In the genomic region with DNA sequence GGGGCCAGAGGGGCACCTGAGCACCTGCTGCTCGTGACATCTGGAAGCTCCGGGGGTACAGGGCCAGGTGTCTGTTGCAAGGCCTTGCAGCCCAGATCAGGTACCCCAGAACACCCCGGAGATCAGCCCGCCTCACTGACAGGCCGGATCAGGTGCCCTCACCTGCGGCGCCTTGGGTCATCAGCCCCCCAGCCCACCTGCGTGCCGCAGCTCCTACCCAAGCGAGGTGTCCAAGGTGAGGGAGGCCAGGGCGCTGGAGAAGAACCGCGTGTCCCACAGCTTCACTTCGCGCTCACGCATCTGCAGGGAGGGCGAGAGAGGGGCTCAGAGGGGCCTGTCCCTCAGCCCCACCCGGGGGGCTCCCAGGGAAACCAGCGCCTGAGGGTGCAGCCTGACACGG, we compare ENCODE assay signal across 21 cellular contexts. TPM values are rescaled to one million over a fixed set of nuclear protein-coding genes. Genes with fewer than 3 reads are reported as not detected.
A peak's percentile ranks its signal among the peaks of the same experiment; 100 is the strongest.
DNase-seq lines count a peak whose midpoint lies in the region; ATAC-seq, FAIRE-seq and TF ChIP-seq lines count a peak whose summit lies in the region.
"Had no signal": no experiment of that assay in that cellular context is flagged by ENCODE, and none has a peak within 500 bp of the region (broad histone marks: within the 10 kb centered on the region; RNA-seq: fewer than 3 reads in every experiment).

No MANE protein-coding gene starts in this region.

- H3K9me3 ChIP-seq in HUES64 (ENCODE audit: insufficient read depth, low read depth, low read length) (no peaks in the 10 kb centered on the region), K562 (replicated peaks; ENCODE audit: control insufficient read depth, insufficient read depth, low read depth, low read length) (no peaks in the 10 kb centered on the region), kidney (ENCODE audit: control insufficient read depth in 1 of 2, low read length in 2 of 2) (no peaks in the 10 kb centered on the region), thoracic aorta (no peaks in the 10 kb centered on the region)
- H3K9me3 ChIP-seq in effector memory CD4-positive, alpha-beta T cell (ENCODE audit: control insufficient read depth, low read length), result no peaks in the 10 kb centered on the region
- H3K9me3 ChIP-seq: prostate gland, suprapubic skin had no signal

- H3K4me3 ChIP-seq in HUES64 (ENCODE audit: low read length) (no peak overlapping the region), K562 (no peak overlapping the region), kidney (ENCODE audit: low read length in 2 of 2) (no peak overlapping the region), thoracic aorta (peak overlapping the region; percentile 49)
- no peak overlapping the region for H3K4me3 ChIP-seq in effector memory CD4-positive, alpha-beta T cell (ENCODE audit: insufficient read depth, low read depth, low read length, poor library complexity, severe bottlenecking)
- H3K4me3 ChIP-seq: prostate gland, suprapubic skin had no signal

- intact Hi-C loops in K562 (cut with micrococcal nuclease), result no loop called here
- intact Hi-C loops in kidney (cut with DNase I), result no loop called here
- intact Hi-C loops in activated CD4-positive, alpha-beta T cell treated with anti-CD3 and anti-CD28 coated beads, Interleukin-2, amount 10 ng/mL, durations not matched to agents 24 days and 14 days (cut with micrococcal nuclease), result no loop called here

- FAIRE-seq in K562 (lab: Jason Lieb, UNC) (no peak), kidney (lab: Jason Lieb, UNC) (no peak)
- FAIRE-seq: colon, endometrium had no signal

- H3K27ac ChIP-seq in HUES64 (ENCODE audit: low read depth, low read length) (peak overlapping the region; percentile 27; the same call in 1 of the 2 replicates), K562 (ENCODE audit: extremely low read depth, low read depth, low read length) (no peak overlapping the region), kidney (ENCODE audit: low read depth in 2 of 2, low read length in 2 of 2) (peak overlapping the region; percentile 51 to 75), thoracic aorta (peak overlapping the region; percentile 94 to 99)
- no peak overlapping the region for H3K27ac ChIP-seq in effector memory CD4-positive, alpha-beta T cell (ENCODE audit: insufficient read depth, low read length, poor library complexity, severe bottlenecking)
- H3K27ac ChIP-seq: prostate gland had no signal

- no peak overlapping the region for H3K4me2 ChIP-seq in K562 (ENCODE audit: insufficient read depth, low read length)

- H4K20me1 ChIP-seq in K562 (replicated peaks; ENCODE audit: control insufficient read depth, insufficient read depth, low read length), result no peaks in the 10 kb centered on the region

- DNase-seq in K562 (ENCODE audit: extremely low read depth in 1 of 4, low spot score in 3 of 4) (no peak), kidney (peak; percentile 78), thoracic aorta (ENCODE audit: low spot score) (no peak), NCI-H2029 (lab: John Stamatoyannopoulos, UW) (no peak)
- DNase-seq in activated CD4-positive, alpha-beta T cell treated with anti-CD3 and anti-CD28 coated beads, Interleukin-2, amount 10 ng/mL, durations not matched to agents 24 days and 14 days, result no peak
- no peak for DNase-seq in stimulated activated naive CD4-positive, alpha-beta T cell treated with Interleukin-2 at 50 U/mL for 16 hours (lab: John Stamatoyannopoulos, UW)
- no peak for DNase-seq in effector memory CD4-positive, alpha-beta T cell
- DNase-seq: activated CD4-positive, alpha-beta memory T cell treated with anti-CD3 and anti-CD28 coated beads, Interleukin-2, amount 10 ng/mL, durations not matched to agents 7 days and 5 days; activated naive CD4-positive, alpha-beta T cell treated with anti-CD3 and anti-CD28 coated beads, Interleukin-2, amount 10 ng/mL, durations not matched to agents 7 days and 5 days; activated T-cell treated with anti-CD3 and anti-CD28 coated beads, Interleukin-2, amount 50 U/mL, for 1 hour; DMS79 treated with DMSO at 0.1 percent for 48 hours; NCI-H1417 treated with DMSO at 0.1 percent for 48 hours; OCI-M1; SIG-M5; stimulated activated CD4-positive, alpha-beta T cell treated with anti-CD3 and anti-CD28 coated beads, Interleukin-12 subunit alpha, Interleukin-12 subunit beta, amount 100 ng/mL, for 4 hours had no signal

- in situ Hi-C loops in K562 (cut with MboI), result no loop called here

- CTCF ChIA-PET in K562 (lab: Yijun Ruan, JAX; ENCODE audit: low intra/inter-chr PET ratio), result no interaction called here

- no peak for TF ChIP-seq POLR2A in K562 (conservative IDR thresholded peaks at IDR 0.05)

- H3K9ac ChIP-seq in HUES64 (ENCODE audit: low read depth, low read length) (no peak overlapping the region), K562 (ENCODE audit: insufficient read depth in 1 of 2, low read depth in 2 of 2, low read length in 2 of 2) (no peak overlapping the region), kidney (ENCODE audit: low read length in 2 of 2) (no peak overlapping the region)

- H3K9me1 ChIP-seq in K562 (ENCODE audit: control insufficient read depth, insufficient read depth, low read length), result peaks cover 3% of the 10 kb centered on the region

- WGBS in HUES64, result 93% methylated on average over 20 of the region's 20 CpGs
- WGBS in K562 (ENCODE audit: insufficient coverage, low coverage, missing lambda C conversion rate), result 96% methylated on average over 19 of the region's 20 CpGs

- no peak overlapping the region for H3K4me3 Mint-ChIP-seq in activated CD4-positive, alpha-beta T cell treated with anti-CD3 and anti-CD28 coated beads, Interleukin-2, amount 10 ng/mL, durations not matched to agents 24 days and 14 days
- H3K4me3 Mint-ChIP-seq: activated CD4-positive, alpha-beta memory T cell treated with anti-CD3 and anti-CD28 coated beads, Interleukin-2, amount 10 ng/mL, durations not matched to agents 7 days and 5 days; activated naive CD4-positive, alpha-beta T cell treated with anti-CD3 and anti-CD28 coated beads, Interleukin-2, amount 10 ng/mL, durations not matched to agents 7 days and 5 days; T-helper 1 cell treated with Interleukin-12 subunit alpha and Interleukin-12 subunit beta and Interleukin-4 antibody, amounts not matched to agents 30 μg/mL and 1 μg/mL, for 36 hours had no signal

- H3K9me3 Mint-ChIP-seq in activated CD4-positive, alpha-beta T cell treated with anti-CD3 and anti-CD28 coated beads, Interleukin-2, amount 10 ng/mL, durations not matched to agents 24 days and 14 days, result no peaks in the 10 kb centered on the region
- H3K9me3 Mint-ChIP-seq: activated CD4-positive, alpha-beta memory T cell treated with anti-CD3 and anti-CD28 coated beads, Interleukin-2, amount 10 ng/mL, durations not matched to agents 7 days and 5 days; activated naive CD4-positive, alpha-beta T cell treated with anti-CD3 and anti-CD28 coated beads, Interleukin-2, amount 10 ng/mL, durations not matched to agents 7 days and 5 days; T-helper 1 cell treated with Interleukin-12 subunit alpha and Interleukin-12 subunit beta and Interleukin-4 antibody, amounts not matched to agents 30 μg/mL and 1 μg/mL, for 36 hours had no signal

- no TSS peak for BruUV-seq in K562 (replicated peaks; lab: Mats Ljungman, UMichigan)

- H3K4me1 Mint-ChIP-seq in activated CD4-positive, alpha-beta T cell treated with anti-CD3 and anti-CD28 coated beads, Interleukin-2, amount 10 ng/mL, durations not matched to agents 24 days and 14 days, result no peaks in the 10 kb centered on the region
- H3K4me1 Mint-ChIP-seq: activated naive CD4-positive, alpha-beta T cell treated with anti-CD3 and anti-CD28 coated beads, Interleukin-2, amount 10 ng/mL, durations not matched to agents 7 days and 5 days had no signal

- no peak for TF ChIP-seq EP300 in K562 (IDR thresholded peaks at IDR 0.05; ENCODE audit: low read length)

- no peak overlapping the region for H2AFZ ChIP-seq in K562 (ENCODE audit: low read depth, low read length)

- POLR2A ChIA-PET in K562 (lab: Yijun Ruan, JAX), result interaction anchor here (1.2 to 1.3 kb wide), 3 partner anchors 9 to 15 kb away, joined by 3 to 4 read pairs (median 3); no protein-coding TSS in a partner anchor

- no peak overlapping the region for H3K27ac Mint-ChIP-seq in activated CD4-positive, alpha-beta T cell treated with anti-CD3 and anti-CD28 coated beads, Interleukin-2, amount 10 ng/mL, durations not matched to agents 24 days and 14 days
- H3K27ac Mint-ChIP-seq: activated CD4-positive, alpha-beta memory T cell treated with anti-CD3 and anti-CD28 coated beads, Interleukin-2, amount 10 ng/mL, durations not matched to agents 7 days and 5 days; activated naive CD4-positive, alpha-beta T cell treated with anti-CD3 and anti-CD28 coated beads, Interleukin-2, amount 10 ng/mL, durations not matched to agents 7 days and 5 days; T-helper 1 cell treated with Interleukin-12 subunit alpha and Interleukin-12 subunit beta and Interleukin-4 antibody, amounts not matched to agents 30 μg/mL and 1 μg/mL, for 36 hours had no signal

- no peaks in the 10 kb centered on the region for H3K27me3 ChIP-seq in HUES64 (ENCODE audit: insufficient read depth, low read length)
- H3K27me3 ChIP-seq in K562 (ENCODE audit: control insufficient read depth in 2 of 2, insufficient read depth in 2 of 2, low read length in 2 of 2), result no peaks in the 10 kb centered on the region
- H3K27me3 ChIP-seq in thoracic aorta (replicated peaks; ENCODE audit: insufficient read depth), result no peaks in the 10 kb centered on the region
- no peaks in the 10 kb centered on the region for H3K27me3 ChIP-seq in effector memory CD4-positive, alpha-beta T cell (replicated peaks; ENCODE audit: control insufficient read depth, insufficient read depth, low read length, poor library complexity, severe bottlenecking)
- H3K27me3 ChIP-seq: suprapubic skin had no signal

- H3K36me3 ChIP-seq in HUES64 (ENCODE audit: insufficient read depth, low read length), result peaks cover 3% of the 10 kb centered on the region; the same call in 1 of the 2 replicates
- peaks cover 70% of the 10 kb centered on the region; the same call in 1 of the 3 replicates for H3K36me3 ChIP-seq in K562 (ENCODE audit: control insufficient read depth, insufficient read depth, low read length)
- H3K36me3 ChIP-seq in kidney (ENCODE audit: control insufficient read depth in 1 of 2, insufficient read depth in 2 of 2, low read length in 2 of 2), result peaks cover 2 to 4% of the 10 kb centered on the region in 2 donors
- peaks cover 8% of the 10 kb centered on the region for H3K36me3 ChIP-seq in thoracic aorta
- peaks cover 96% of the 10 kb centered on the region for H3K36me3 ChIP-seq in effector memory CD4-positive, alpha-beta T cell (ENCODE audit: control insufficient read depth, insufficient read depth, low read length)
- H3K36me3 ChIP-seq: prostate gland had no signal

- TF ChIP-seq RAD21 in K562 (CRISPR knock-in tag; conservative IDR thresholded peaks at IDR 0.05 in 1 of 2, IDR thresholded peaks at IDR 0.05 in 1 of 2), result no peak

- H3K4me1 ChIP-seq in HUES64 (ENCODE audit: insufficient read depth, low read length), result peaks cover 32% of the 10 kb centered on the region
- H3K4me1 ChIP-seq in K562 (replicated peaks in 1 of 2; ENCODE audit: control insufficient read depth in 2 of 2, insufficient read depth in 2 of 2, low read length in 2 of 2), result peaks cover 0 to 30% of the 10 kb centered on the region in 2 experiments; a peak in 2 of 5 replicates
- H3K4me1 ChIP-seq in kidney (ENCODE audit: control insufficient read depth in 1 of 2, insufficient read depth in 1 of 2, low read depth in 1 of 2, low read length in 2 of 2), result peaks cover 0 to 32% of the 10 kb centered on the region in 2 donors
- H3K4me1 ChIP-seq in thoracic aorta (ENCODE audit: control insufficient read depth in 1 of 2, low read depth in 2 of 2), result peaks cover 60 to 91% of the 10 kb centered on the region in 2 donors
- no peaks in the 10 kb centered on the region for H3K4me1 ChIP-seq in effector memory CD4-positive, alpha-beta T cell (ENCODE audit: control insufficient read depth, insufficient read depth, low read length, poor library complexity, severe bottlenecking)
- H3K4me1 ChIP-seq: prostate gland had no signal

- H3K79me2 ChIP-seq in K562 (ENCODE audit: control insufficient read depth, insufficient read depth, low read length), result no peaks in the 10 kb centered on the region

- no peaks in the 10 kb centered on the region for H3K27me3 Mint-ChIP-seq in activated CD4-positive, alpha-beta T cell treated with anti-CD3 and anti-CD28 coated beads, Interleukin-2, amount 10 ng/mL, durations not matched to agents 24 days and 14 days
- H3K27me3 Mint-ChIP-seq: activated CD4-positive, alpha-beta memory T cell treated with anti-CD3 and anti-CD28 coated beads, Interleukin-2, amount 10 ng/mL, durations not matched to agents 7 days and 5 days; activated naive CD4-positive, alpha-beta T cell treated with anti-CD3 and anti-CD28 coated beads, Interleukin-2, amount 10 ng/mL, durations not matched to agents 7 days and 5 days had no signal

- peaks cover 19% of the 10 kb centered on the region for H3K36me3 Mint-ChIP-seq in activated CD4-positive, alpha-beta T cell treated with anti-CD3 and anti-CD28 coated beads, Interleukin-2, amount 10 ng/mL, durations not matched to agents 24 days and 14 days (ENCODE audit: low read depth)

- ATAC-seq in K562, result no peak
- no peak for ATAC-seq in thoracic aorta (ENCODE audit: insufficient number of reproducible peaks, low FRiP score, low read depth)

- TF ChIP-seq CTCF in K562 (IDR thresholded peaks at IDR 0.05 in 2 of 3, conservative IDR thresholded peaks at IDR 0.05 in 1 of 3; ENCODE audit: insufficient read depth in 2 of 3, low read depth in 1 of 3, low read length in 3 of 3) (no peak), kidney (IDR thresholded peaks at IDR 0.05; ENCODE audit: borderline replicate concordance, extremely low read depth, insufficient read depth) (no peak), thoracic aorta (IDR thresholded peaks at IDR 0.05) (no peak)

RNA-seq across cellular contexts. Expression of gene VASN, which starts 16.1 kb away (rescaled TPM):
- 6.1 TPM for polyA plus RNA-seq in HUES64 (2013, experiment 1 of 2)
- polyA plus RNA-seq in HUES64 (2013, experiment 2 of 2), result 7.2 TPM
- 1.2 and 9.8 TPM in 2 replicates for total RNA-seq in K562 (2011; cell fraction: chromatin; rRNA removed; ENCODE audit: low replicate concordance)
- 10.1 and 15.2 TPM in 2 replicates for total RNA-seq in K562 (2011; cell fraction: nucleolus; rRNA removed)
- 3.7 and 5.7 TPM in 2 replicates for total RNA-seq in K562 (2011; cell fraction: nucleoplasm; rRNA removed)
- 1.7 and 2.2 TPM in 2 replicates for total RNA-seq in K562 (2014; rRNA removed)
- 0.06 and 0.07 TPM in 2 replicates for total RNA-seq in K562 (2014; rRNA removed; fragmentation: Illumina TruSeq; extraction: Trizol)
- 0.51 and 1.1 TPM in 2 replicates for total RNA-seq in K562 (2015; rRNA removed; fragmentation: Illumina TruSeq; extraction: Trizol)
- 2.4 and 2.5 TPM in 2 replicates for total RNA-seq in K562 (2021)
- 0.31 and 1.2 TPM in 2 replicates for polyA plus RNA-seq in K562 (2011; rRNA removed)
- polyA plus RNA-seq in K562 (2011; cell fraction: cytosol; rRNA removed), result 0.78 and 3.2 TPM in 2 replicates
- 1.2 and 2.6 TPM in 2 replicates for polyA plus RNA-seq in K562 (2011; cell fraction: nucleus; rRNA removed)
- 2.9 and 6.1 TPM in 2 replicates for polyA plus RNA-seq in K562 (2012)
- 0.16 and 0.42 TPM in 2 replicates for polyA plus RNA-seq in K562 (2014; fragmentation: Illumina TruSeq; extraction: Trizol)
- under 1 TPM in 1 of 2 experiments, not detected in 1; 0.01 TPM for polyA plus RNA-seq in K562 (2014; fragmentation: Nextera tagmentation; extraction: Ambion mirVana)
- 0.78 and 0.90 TPM in 2 replicates for polyA plus RNA-seq in K562 (2014; rRNA removed)
- 0.56 and 0.63 TPM in 2 replicates for polyA minus RNA-seq in K562 (2011; rRNA and poly(A)+ RNA removed)
- polyA minus RNA-seq in K562 (2011; cell fraction: cytosol; rRNA and poly(A)+ RNA removed), result 1.1 and 2.8 TPM in 2 replicates
- polyA minus RNA-seq in K562 (2011; cell fraction: nucleus; rRNA and poly(A)+ RNA removed), result 3.4 and 6.3 TPM in 2 replicates
- 82.7 TPM for total RNA-seq in kidney
- 75.7 TPM for polyA plus RNA-seq in kidney (ENCODE audit: insufficient read depth, low read depth, low replicate concordance)
- 100 to 1,000 TPM; 197 to 217 TPM for total RNA-seq in thoracic aorta
- 0.16 TPM in 1 of 2 replicates, not detected in the other for total RNA-seq in activated CD4-positive, alpha-beta T cell treated with anti-CD3 and anti-CD28 coated beads, Interleukin-2, amount 10 ng/mL, durations not matched to agents 24 days and 14 days

RNA-seq across cellular contexts. Expression of gene CORO7, which starts 28.6 kb away (rescaled TPM):
- polyA plus RNA-seq in HUES64 (2013, experiment 1 of 2), result 10.0 TPM
- polyA plus RNA-seq in HUES64 (2013, experiment 2 of 2), result 14.5 TPM
- 91.2 and 301 TPM in 2 replicates for total RNA-seq in K562 (2011; cell fraction: chromatin; rRNA removed; ENCODE audit: low replicate concordance)
- total RNA-seq in K562 (2011; cell fraction: nucleolus; rRNA removed), result 159 and 160 TPM in 2 replicates
- total RNA-seq in K562 (2011; cell fraction: nucleoplasm; rRNA removed), result 112 and 116 TPM in 2 replicates
- total RNA-seq in K562 (2014; rRNA removed) (30.5 and 37.8 TPM in 2 replicates), K562 (2014; rRNA removed; fragmentation: Illumina TruSeq; extraction: Trizol) (6.9 and 8.5 TPM in 2 replicates), K562 (2015; rRNA removed; fragmentation: Illumina TruSeq; extraction: Trizol) (18.7 and 21.0 TPM in 2 replicates), K562 (2021) (67.0 and 77.2 TPM in 2 replicates), kidney (50.1 TPM), thoracic aorta (10 to 100 TPM; 71.1 to 79.1 TPM)
- polyA plus RNA-seq in K562 (2011; rRNA removed) (15.4 and 35.9 TPM in 2 replicates), K562 (2014; fragmentation: Illumina TruSeq; extraction: Trizol) (21.6 and 29.6 TPM in 2 replicates), K562 (2014; fragmentation: Nextera tagmentation; extraction: Ambion mirVana) (under 1 TPM; 0.45 to 0.51 TPM), K562 (2014; rRNA removed) (54.1 and 63.1 TPM in 2 replicates), kidney (ENCODE audit: insufficient read depth, low read depth, low replicate concordance) (9.8 TPM)
- 17.5 and 26.3 TPM in 2 replicates for polyA plus RNA-seq in K562 (2011; cell fraction: cytosol; rRNA removed)
- 184 and 367 TPM in 2 replicates for polyA plus RNA-seq in K562 (2011; cell fraction: nucleus; rRNA removed)
- polyA plus RNA-seq in K562 (2012), result 31.1 and 80.3 TPM in 2 replicates
- 11.1 and 17.7 TPM in 2 replicates for polyA minus RNA-seq in K562 (2011; rRNA and poly(A)+ RNA removed)
- polyA minus RNA-seq in K562 (2011; cell fraction: cytosol; rRNA and poly(A)+ RNA removed), result 33.7 and 44.1 TPM in 2 replicates
- polyA minus RNA-seq in K562 (2011; cell fraction: nucleus; rRNA and poly(A)+ RNA removed), result 52.4 and 63.5 TPM in 2 replicates
- total RNA-seq in activated CD4-positive, alpha-beta T cell treated with anti-CD3 and anti-CD28 coated beads, Interleukin-2, amount 10 ng/mL, durations not matched to agents 24 days and 14 days, result 86.3 and 93.3 TPM in 2 replicates

RNA-seq across cellular contexts. Expression of gene PAM16, which starts 36.6 kb away (rescaled TPM):
- polyA plus RNA-seq in HUES64 (2013, experiment 1 of 2), result 71.8 TPM
- 66.8 TPM for polyA plus RNA-seq in HUES64 (2013, experiment 2 of 2)
- total RNA-seq in K562 (2011; cell fraction: chromatin; rRNA removed; ENCODE audit: low replicate concordance), result 70.0 and 135 TPM in 2 replicates
- total RNA-seq in K562 (2011; cell fraction: nucleolus; rRNA removed), result 74.5 and 92.1 TPM in 2 replicates
- total RNA-seq in K562 (2011; cell fraction: nucleoplasm; rRNA removed), result 76.8 and 107 TPM in 2 replicates
- 173 and 213 TPM in 2 replicates for total RNA-seq in K562 (2014; rRNA removed)
- total RNA-seq in K562 (2014; rRNA removed; fragmentation: Illumina TruSeq; extraction: Trizol), result 32.6 and 38.7 TPM in 2 replicates
- 48.4 and 56.1 TPM in 2 replicates for total RNA-seq in K562 (2015; rRNA removed; fragmentation: Illumina TruSeq; extraction: Trizol)
- total RNA-seq in K562 (2021), result 123 and 150 TPM in 2 replicates
- 79.3 and 88.9 TPM in 2 replicates for polyA plus RNA-seq in K562 (2011; rRNA removed)
- polyA plus RNA-seq in K562 (2011; cell fraction: cytosol; rRNA removed), result 175 and 283 TPM in 2 replicates
- polyA plus RNA-seq in K562 (2011; cell fraction: nucleus; rRNA removed), result 85.0 and 101 TPM in 2 replicates
- polyA plus RNA-seq in K562 (2012), result 96.6 and 100 TPM in 2 replicates
- 49.0 and 66.3 TPM in 2 replicates for polyA plus RNA-seq in K562 (2014; fragmentation: Illumina TruSeq; extraction: Trizol)
- polyA plus RNA-seq in K562 (2014; fragmentation: Nextera tagmentation; extraction: Ambion mirVana), result 10 to 100 TPM; 41.5 to 81.1 TPM
- polyA plus RNA-seq in K562 (2014; rRNA removed), result 243 and 273 TPM in 2 replicates
- polyA minus RNA-seq in K562 (2011; rRNA and poly(A)+ RNA removed), result 10.6 and 11.8 TPM in 2 replicates
- polyA minus RNA-seq in K562 (2011; cell fraction: cytosol; rRNA and poly(A)+ RNA removed), result 19.8 and 22.7 TPM in 2 replicates
- polyA minus RNA-seq in K562 (2011; cell fraction: nucleus; rRNA and poly(A)+ RNA removed), result 10.8 and 13.7 TPM in 2 replicates
- total RNA-seq in kidney, result 29.4 TPM
- polyA plus RNA-seq in kidney (ENCODE audit: insufficient read depth, low read depth, low replicate concordance), result 61.1 TPM
- total RNA-seq in thoracic aorta, result 10 to 100 TPM; 18.4 to 21.1 TPM
- total RNA-seq in activated CD4-positive, alpha-beta T cell treated with anti-CD3 and anti-CD28 coated beads, Interleukin-2, amount 10 ng/mL, durations not matched to agents 24 days and 14 days, result 93.5 and 104 TPM in 2 replicates

RNA-seq across cellular contexts. Expression of gene DNAJA3, which starts 37.9 kb away (rescaled TPM):
- polyA plus RNA-seq in HUES64 (2013, experiment 1 of 2), result 39.6 TPM
- 40.3 TPM for polyA plus RNA-seq in HUES64 (2013, experiment 2 of 2)
- 136 and 226 TPM in 2 replicates for total RNA-seq in K562 (2011; cell fraction: chromatin; rRNA removed; ENCODE audit: low replicate concordance)
- 126 and 149 TPM in 2 replicates for total RNA-seq in K562 (2011; cell fraction: nucleolus; rRNA removed)
- 142 and 159 TPM in 2 replicates for total RNA-seq in K562 (2011; cell fraction: nucleoplasm; rRNA removed)
- total RNA-seq in K562 (2014; rRNA removed), result 105 and 143 TPM in 2 replicates
- total RNA-seq in K562 (2014; rRNA removed; fragmentation: Illumina TruSeq; extraction: Trizol), result 59.6 and 64.7 TPM in 2 replicates
- total RNA-seq in K562 (2015; rRNA removed; fragmentation: Illumina TruSeq; extraction: Trizol), result 77.0 and 78.4 TPM in 2 replicates
- 86.1 and 86.6 TPM in 2 replicates for total RNA-seq in K562 (2021)
- polyA plus RNA-seq in K562 (2011; rRNA removed), result 67.0 and 79.0 TPM in 2 replicates
- 67.8 and 77.0 TPM in 2 replicates for polyA plus RNA-seq in K562 (2011; cell fraction: cytosol; rRNA removed)
- 144 and 165 TPM in 2 replicates for polyA plus RNA-seq in K562 (2011; cell fraction: nucleus; rRNA removed)
- polyA plus RNA-seq in K562 (2012), result 62.5 and 74.7 TPM in 2 replicates
- 80.0 and 88.3 TPM in 2 replicates for polyA plus RNA-seq in K562 (2014; fragmentation: Illumina TruSeq; extraction: Trizol)
- polyA plus RNA-seq in K562 (2014; fragmentation: Nextera tagmentation; extraction: Ambion mirVana), result 10 to 100 TPM in 1 of 2 experiments, 1 to 10 TPM in 1; 8.1 to 14.1 TPM
- 91.2 and 121 TPM in 2 replicates for polyA plus RNA-seq in K562 (2014; rRNA removed)
- polyA minus RNA-seq in K562 (2011; rRNA and poly(A)+ RNA removed), result 40.6 and 53.4 TPM in 2 replicates
- polyA minus RNA-seq in K562 (2011; cell fraction: cytosol; rRNA and poly(A)+ RNA removed), result 33.4 and 38.2 TPM in 2 replicates
- polyA minus RNA-seq in K562 (2011; cell fraction: nucleus; rRNA and poly(A)+ RNA removed), result 41.6 and 64.8 TPM in 2 replicates
- total RNA-seq in kidney, result 41.1 TPM
- 49.4 TPM for polyA plus RNA-seq in kidney (ENCODE audit: insufficient read depth, low read depth, low replicate concordance)
- total RNA-seq in thoracic aorta, result 10 to 100 TPM; 35.2 to 52.2 TPM
- 106 and 108 TPM in 2 replicates for total RNA-seq in activated CD4-positive, alpha-beta T cell treated with anti-CD3 and anti-CD28 coated beads, Interleukin-2, amount 10 ng/mL, durations not matched to agents 24 days and 14 days

Comparison
In these comparisons a context has a peak if more than half of its experiments do, and no peak if none do; other contexts are left out.
1. H3K27ac ChIP-seq: peak in HUES64 (single experiment), kidney (2 of 2) and thoracic aorta (2 of 2); none in K562 (single experiment) and effector memory CD4-positive, alpha-beta T cell (single experiment).